ENCODE assay signal across 21 cellular contexts in genomic region chr6:41771058-41771983, GRCh38. TPM values are rescaled to one million over a fixed set of nuclear protein-coding genes. Genes with fewer than 3 reads are reported as not detected.
"Had no signal": no experiment of that assay in that cellular context is flagged by ENCODE, and none has a peak within 500 bp of the region (broad histone marks: within the 10 kb centered on the region; RNA-seq: fewer than 3 reads in every experiment).

No MANE protein-coding gene starts in this region.

- DNase-seq: cerebellar nuclear complex; colonic mucosa; effector CD4-positive, alpha-beta T cell; endodermal cell; foreskin melanocyte; head of caudate nucleus; hippocampal formation; kidney glomerular epithelial cell; mammary epithelial cell; naive thymus-derived CD4-positive, alpha-beta T cell; nephron progenitor cell; sigmoid colon; stimulated activated CD4-positive, alpha-beta T cell treated with anti-CD3 and anti-CD28 coated beads, Interleukin-2, amount 100 ng/mL, for 24 hours; stimulated activated CD4-positive, alpha-beta T cell treated with anti-CD3 and anti-CD28 coated beads, Interleukin-4, amount 100 ng/mL, for 4 hours; stimulated activated naive CD4-positive, alpha-beta T cell; trophoblast cell had no signal

- H3K27me3 Mint-ChIP-seq: naive thymus-derived CD4-positive, alpha-beta T cell had no signal

- H3K4me3 Mint-ChIP-seq: endodermal cell, nephron progenitor cell had no signal

- H3K9me3 ChIP-seq: colonic mucosa, sigmoid colon had no signal

- H3K4me1 Mint-ChIP-seq: endodermal cell had no signal

- H3K27me3 ChIP-seq: colonic mucosa, sigmoid colon had no signal

- H3K9me3 Mint-ChIP-seq: endodermal cell, nephron progenitor cell had no signal

- H3K27ac Mint-ChIP-seq: endodermal cell had no signal

- H3K36me3 ChIP-seq: colonic mucosa had no signal

- H3K4me3 ChIP-seq: colonic mucosa, sigmoid colon, skin epidermis had no signal

- H3K27ac ChIP-seq: colonic mucosa, sigmoid colon, skin epidermis had no signal

RNA-seq across cellular contexts. Expression of gene PGC, which starts 24.1 kb away (rescaled TPM):
- total RNA-seq: dermis microvascular lymphatic vessel endothelial cell; endodermal cell; mammary epithelial cell; mesenteric fat pad; naive thymus-derived CD4-positive, alpha-beta T cell; omental fat pad; pulmonary artery endothelial cell; sigmoid colon had no signal
